In the genomic region with DNA sequence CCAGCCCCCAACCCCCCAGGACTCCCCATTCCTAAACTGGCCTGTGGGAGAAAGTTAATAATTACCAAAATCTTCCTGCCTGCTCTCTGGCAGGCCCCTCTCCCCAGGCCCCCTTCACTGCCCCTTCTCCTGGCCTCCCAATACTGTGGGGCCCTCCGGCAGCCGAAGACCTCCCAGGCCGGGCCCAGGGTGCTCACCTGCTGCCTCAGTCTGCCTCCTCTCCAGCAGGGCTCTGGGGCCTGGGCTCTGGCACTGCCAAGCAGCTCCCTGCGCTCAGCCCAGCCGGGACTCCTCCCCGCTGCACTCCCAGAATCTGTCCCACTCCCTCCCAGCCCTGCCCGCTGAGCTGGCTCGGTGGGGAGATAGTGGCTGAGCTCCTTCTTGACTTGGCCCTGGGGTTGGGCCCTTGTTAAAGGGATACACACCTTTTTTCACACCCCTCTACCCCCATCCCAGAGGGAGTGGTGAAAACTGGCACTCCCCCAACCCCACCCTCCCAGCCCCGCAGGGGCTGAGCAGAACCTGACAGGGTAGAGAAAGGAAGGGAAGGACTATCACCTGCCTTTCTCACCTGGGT, we compare ENCODE assay signal across 1 cellular context.
TF ChIP-seq lines count a peak whose summit lies in the region.

A gene with protein sequence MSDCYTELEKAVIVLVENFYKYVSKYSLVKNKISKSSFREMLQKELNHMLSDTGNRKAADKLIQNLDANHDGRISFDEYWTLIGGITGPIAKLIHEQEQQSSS (minus strand): TSS at position 383 of the 577 bp plus-strand sequence. CDS start 4,986 bp downstream, outside the sequence.

TF ChIP-seq in HepG2, 621 proteins besides CTCF, POLR2A, EP300 and RAD21 (continued from another document and continues in another):
- TF ChIP-seq NR2C2 (CRISPR knock-in tag; IDR thresholded peaks at IDR 0.05; ENCODE audit: borderline replicate concordance) (peak; percentile 37), ZNF629 (CRISPR knock-in tag; conservative IDR thresholded peaks at IDR 0.05) (0 out of 2 replicates have a peak, but pooled peaks have one; percentile 12), ZNF543 (CRISPR knock-in tag; IDR thresholded peaks at IDR 0.05) (peak; percentile 89), ZNF768 (CRISPR knock-in tag; IDR thresholded peaks at IDR 0.05) (no peak), ZSCAN25 (CRISPR knock-in tag; IDR thresholded peaks at IDR 0.05) (no peak), RBM39 (IDR thresholded peaks at IDR 0.05; ENCODE audit: low read depth, low read length, poor library complexity, severe bottlenecking) (peak; percentile 75), ZNF34 (CRISPR knock-in tag; IDR thresholded peaks at IDR 0.05; ENCODE audit: borderline replicate concordance) (0 out of 2 replicates have a peak, but pooled peaks have one; percentile 70), NFKB2 (CRISPR knock-in tag; IDR thresholded peaks at IDR 0.05; ENCODE audit: borderline replicate concordance) (0 out of 2 replicates have a peak, but pooled peaks have one; percentile 48), HNRNPLL (IDR thresholded peaks at IDR 0.05; ENCODE audit: low read depth, low read length, poor library complexity, severe bottlenecking) (peak; percentile 36), FOXK2 (IDR thresholded peaks at IDR 0.05) (no peak), ZNF850 (CRISPR knock-in tag; conservative IDR thresholded peaks at IDR 0.05) (no peak), ZNF678 (CRISPR knock-in tag; IDR thresholded peaks at IDR 0.05) (0 out of 2 replicates have a peak, but pooled peaks have one; percentile 67), ZNF782 (CRISPR knock-in tag; IDR thresholded peaks at IDR 0.05; ENCODE audit: borderline replicate concordance) (peak; percentile 63; the same call in 1 of the 2 replicates), ARNTL (CRISPR knock-in tag; IDR thresholded peaks at IDR 0.05) (0 out of 2 replicates have a peak, but pooled peaks have one; percentile 43), GTF3A (CRISPR knock-in tag; conservative IDR thresholded peaks at IDR 0.05) (peak; percentile 65; the same call in 1 of the 2 replicates), MEF2D (CRISPR knock-in tag; IDR thresholded peaks at IDR 0.05) (0 out of 2 replicates have a peak, but pooled peaks have one; percentile 22), HNRNPL (IDR thresholded peaks at IDR 0.05; ENCODE audit: low read depth, low read length) (peak; percentile 79; the same call in 1 of the 2 replicates), ZNF549 (CRISPR knock-in tag; IDR thresholded peaks at IDR 0.05) (no peak), BORCS8-MEF2B (CRISPR knock-in tag; IDR thresholded peaks at IDR 0.05) (0 out of 2 replicates have a peak, but pooled peaks have one; percentile 19), PHF5A (CRISPR knock-in tag; IDR thresholded peaks at IDR 0.05; ENCODE audit: low read depth, unreplicated experiment) (no peak), TBP (CRISPR knock-in tag; IDR thresholded peaks at IDR 0.05) (no peak), ZNF605 (CRISPR knock-in tag; IDR thresholded peaks at IDR 0.05) (0 out of 2 replicates have a peak, but pooled peaks have one; percentile 37), IRF2 (CRISPR knock-in tag; IDR thresholded peaks at IDR 0.05) (0 out of 2 replicates have a peak, but pooled peaks have one; percentile 20), ZSCAN29 (CRISPR knock-in tag; conservative IDR thresholded peaks at IDR 0.05) (0 out of 2 replicates have a peak, but pooled peaks have one; percentile 35), POLR2AphosphoS5 (IDR thresholded peaks at IDR 0.05; ENCODE audit: low read depth, low read length) (peak; percentile 66), TCF12 (IDR thresholded peaks at IDR 0.05) (no peak), TCF12 (CRISPR knock-in tag; IDR thresholded peaks at IDR 0.05) (no peak), TRIM24 (CRISPR knock-in tag; IDR thresholded peaks at IDR 0.05) (no peak), ZNF749 (CRISPR knock-in tag; IDR thresholded peaks at IDR 0.05; ENCODE audit: borderline replicate concordance) (no peak), AGO2 (optimal IDR thresholded peaks at IDR 0.05; ENCODE audit: low read depth, low read length) (peak; percentile 32), KDM6A (CRISPR knock-in tag; IDR thresholded peaks at IDR 0.05; ENCODE audit: low read depth) (0 out of 2 replicates have a peak, but pooled peaks have one; percentile 21), SP2 (CRISPR knock-in tag; IDR thresholded peaks at IDR 0.05) (no peak), ZNF788 (CRISPR knock-in tag; IDR thresholded peaks at IDR 0.05; ENCODE audit: borderline replicate concordance) (no peak), MIXL1 (CRISPR knock-in tag; IDR thresholded peaks at IDR 0.05) (0 out of 2 replicates have a peak, but pooled peaks have one; percentile 19)
- TF ChIP-seq, protein P1, sequence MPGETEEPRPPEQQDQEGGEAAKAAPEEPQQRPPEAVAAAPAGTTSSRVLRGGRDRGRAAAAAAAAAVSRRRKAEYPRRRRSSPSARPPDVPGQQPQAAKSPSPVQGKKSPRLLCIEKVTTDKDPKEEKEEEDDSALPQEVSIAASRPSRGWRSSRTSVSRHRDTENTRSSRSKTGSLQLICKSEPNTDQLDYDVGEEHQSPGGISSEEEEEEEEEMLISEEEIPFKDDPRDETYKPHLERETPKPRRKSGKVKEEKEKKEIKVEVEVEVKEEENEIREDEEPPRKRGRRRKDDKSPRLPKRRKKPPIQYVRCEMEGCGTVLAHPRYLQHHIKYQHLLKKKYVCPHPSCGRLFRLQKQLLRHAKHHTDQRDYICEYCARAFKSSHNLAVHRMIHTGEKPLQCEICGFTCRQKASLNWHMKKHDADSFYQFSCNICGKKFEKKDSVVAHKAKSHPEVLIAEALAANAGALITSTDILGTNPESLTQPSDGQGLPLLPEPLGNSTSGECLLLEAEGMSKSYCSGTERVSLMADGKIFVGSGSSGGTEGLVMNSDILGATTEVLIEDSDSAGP (CRISPR knock-in tag; IDR thresholded peaks at IDR 0.05; ENCODE audit: borderline replicate concordance): peak; percentile 98
- TF ChIP-seq, protein P2, sequence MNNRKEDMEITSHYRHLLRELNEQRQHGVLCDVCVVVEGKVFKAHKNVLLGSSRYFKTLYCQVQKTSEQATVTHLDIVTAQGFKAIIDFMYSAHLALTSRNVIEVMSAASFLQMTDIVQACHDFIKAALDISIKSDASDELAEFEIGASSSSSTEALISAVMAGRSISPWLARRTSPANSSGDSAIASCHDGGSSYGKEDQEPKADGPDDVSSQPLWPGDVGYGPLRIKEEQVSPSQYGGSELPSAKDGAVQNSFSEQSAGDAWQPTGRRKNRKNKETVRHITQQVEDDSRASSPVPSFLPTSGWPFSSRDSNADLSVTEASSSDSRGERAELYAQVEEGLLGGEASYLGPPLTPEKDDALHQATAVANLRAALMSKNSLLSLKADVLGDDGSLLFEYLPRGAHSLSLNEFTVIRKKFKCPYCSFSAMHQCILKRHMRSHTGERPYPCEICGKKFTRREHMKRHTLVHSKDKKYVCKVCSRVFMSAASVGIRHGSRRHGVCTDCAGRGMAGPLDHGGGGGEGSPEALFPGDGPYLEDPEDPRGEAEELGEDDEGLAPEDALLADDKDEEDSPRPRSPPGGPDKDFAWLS (CRISPR knock-in tag; IDR thresholded peaks at IDR 0.05; ENCODE audit: borderline replicate concordance): 0 out of 2 replicates have a peak, but pooled peaks have one; percentile 37
- TF ChIP-seq, protein P3, sequence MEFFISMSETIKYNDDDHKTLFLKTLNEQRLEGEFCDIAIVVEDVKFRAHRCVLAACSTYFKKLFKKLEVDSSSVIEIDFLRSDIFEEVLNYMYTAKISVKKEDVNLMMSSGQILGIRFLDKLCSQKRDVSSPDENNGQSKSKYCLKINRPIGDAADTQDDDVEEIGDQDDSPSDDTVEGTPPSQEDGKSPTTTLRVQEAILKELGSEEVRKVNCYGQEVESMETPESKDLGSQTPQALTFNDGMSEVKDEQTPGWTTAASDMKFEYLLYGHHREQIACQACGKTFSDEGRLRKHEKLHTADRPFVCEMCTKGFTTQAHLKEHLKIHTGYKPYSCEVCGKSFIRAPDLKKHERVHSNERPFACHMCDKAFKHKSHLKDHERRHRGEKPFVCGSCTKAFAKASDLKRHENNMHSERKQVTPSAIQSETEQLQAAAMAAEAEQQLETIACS (CRISPR knock-in tag; IDR thresholded peaks at IDR 0.05): no peak
- TF ChIP-seq, protein P4, sequence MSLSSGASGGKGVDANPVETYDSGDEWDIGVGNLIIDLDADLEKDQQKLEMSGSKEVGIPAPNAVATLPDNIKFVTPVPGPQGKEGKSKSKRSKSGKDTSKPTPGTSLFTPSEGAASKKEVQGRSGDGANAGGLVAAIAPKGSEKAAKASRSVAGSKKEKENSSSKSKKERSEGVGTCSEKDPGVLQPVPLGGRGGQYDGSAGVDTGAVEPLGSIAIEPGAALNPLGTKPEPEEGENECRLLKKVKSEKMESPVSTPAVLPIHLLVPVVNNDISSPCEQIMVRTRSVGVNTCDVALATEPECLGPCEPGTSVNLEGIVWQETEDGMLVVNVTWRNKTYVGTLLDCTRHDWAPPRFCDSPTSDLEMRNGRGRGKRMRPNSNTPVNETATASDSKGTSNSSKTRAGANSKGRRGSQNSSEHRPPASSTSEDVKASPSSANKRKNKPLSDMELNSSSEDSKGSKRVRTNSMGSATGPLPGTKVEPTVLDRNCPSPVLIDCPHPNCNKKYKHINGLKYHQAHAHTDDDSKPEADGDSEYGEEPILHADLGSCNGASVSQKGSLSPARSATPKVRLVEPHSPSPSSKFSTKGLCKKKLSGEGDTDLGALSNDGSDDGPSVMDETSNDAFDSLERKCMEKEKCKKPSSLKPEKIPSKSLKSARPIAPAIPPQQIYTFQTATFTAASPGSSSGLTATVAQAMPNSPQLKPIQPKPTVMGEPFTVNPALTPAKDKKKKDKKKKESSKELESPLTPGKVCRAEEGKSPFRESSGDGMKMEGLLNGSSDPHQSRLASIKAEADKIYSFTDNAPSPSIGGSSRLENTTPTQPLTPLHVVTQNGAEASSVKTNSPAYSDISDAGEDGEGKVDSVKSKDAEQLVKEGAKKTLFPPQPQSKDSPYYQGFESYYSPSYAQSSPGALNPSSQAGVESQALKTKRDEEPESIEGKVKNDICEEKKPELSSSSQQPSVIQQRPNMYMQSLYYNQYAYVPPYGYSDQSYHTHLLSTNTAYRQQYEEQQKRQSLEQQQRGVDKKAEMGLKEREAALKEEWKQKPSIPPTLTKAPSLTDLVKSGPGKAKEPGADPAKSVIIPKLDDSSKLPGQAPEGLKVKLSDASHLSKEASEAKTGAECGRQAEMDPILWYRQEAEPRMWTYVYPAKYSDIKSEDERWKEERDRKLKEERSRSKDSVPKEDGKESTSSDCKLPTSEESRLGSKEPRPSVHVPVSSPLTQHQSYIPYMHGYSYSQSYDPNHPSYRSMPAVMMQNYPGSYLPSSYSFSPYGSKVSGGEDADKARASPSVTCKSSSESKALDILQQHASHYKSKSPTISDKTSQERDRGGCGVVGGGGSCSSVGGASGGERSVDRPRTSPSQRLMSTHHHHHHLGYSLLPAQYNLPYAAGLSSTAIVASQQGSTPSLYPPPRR (CRISPR knock-in tag; IDR thresholded peaks at IDR 0.05; ENCODE audit: borderline replicate concordance): peak; percentile 59; the same call in 1 of the 2 replicates
- TF ChIP-seq, protein P5, sequence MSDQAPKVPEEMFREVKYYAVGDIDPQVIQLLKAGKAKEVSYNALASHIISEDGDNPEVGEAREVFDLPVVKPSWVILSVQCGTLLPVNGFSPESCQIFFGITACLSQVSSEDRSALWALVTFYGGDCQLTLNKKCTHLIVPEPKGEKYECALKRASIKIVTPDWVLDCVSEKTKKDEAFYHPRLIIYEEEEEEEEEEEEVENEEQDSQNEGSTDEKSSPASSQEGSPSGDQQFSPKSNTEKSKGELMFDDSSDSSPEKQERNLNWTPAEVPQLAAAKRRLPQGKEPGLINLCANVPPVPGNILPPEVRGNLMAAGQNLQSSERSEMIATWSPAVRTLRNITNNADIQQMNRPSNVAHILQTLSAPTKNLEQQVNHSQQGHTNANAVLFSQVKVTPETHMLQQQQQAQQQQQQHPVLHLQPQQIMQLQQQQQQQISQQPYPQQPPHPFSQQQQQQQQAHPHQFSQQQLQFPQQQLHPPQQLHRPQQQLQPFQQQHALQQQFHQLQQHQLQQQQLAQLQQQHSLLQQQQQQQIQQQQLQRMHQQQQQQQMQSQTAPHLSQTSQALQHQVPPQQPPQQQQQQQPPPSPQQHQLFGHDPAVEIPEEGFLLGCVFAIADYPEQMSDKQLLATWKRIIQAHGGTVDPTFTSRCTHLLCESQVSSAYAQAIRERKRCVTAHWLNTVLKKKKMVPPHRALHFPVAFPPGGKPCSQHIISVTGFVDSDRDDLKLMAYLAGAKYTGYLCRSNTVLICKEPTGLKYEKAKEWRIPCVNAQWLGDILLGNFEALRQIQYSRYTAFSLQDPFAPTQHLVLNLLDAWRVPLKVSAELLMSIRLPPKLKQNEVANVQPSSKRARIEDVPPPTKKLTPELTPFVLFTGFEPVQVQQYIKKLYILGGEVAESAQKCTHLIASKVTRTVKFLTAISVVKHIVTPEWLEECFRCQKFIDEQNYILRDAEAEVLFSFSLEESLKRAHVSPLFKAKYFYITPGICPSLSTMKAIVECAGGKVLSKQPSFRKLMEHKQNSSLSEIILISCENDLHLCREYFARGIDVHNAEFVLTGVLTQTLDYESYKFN (CRISPR knock-in tag; conservative IDR thresholded peaks at IDR 0.05): peak; percentile 93
- TF ChIP-seq, protein P6, sequence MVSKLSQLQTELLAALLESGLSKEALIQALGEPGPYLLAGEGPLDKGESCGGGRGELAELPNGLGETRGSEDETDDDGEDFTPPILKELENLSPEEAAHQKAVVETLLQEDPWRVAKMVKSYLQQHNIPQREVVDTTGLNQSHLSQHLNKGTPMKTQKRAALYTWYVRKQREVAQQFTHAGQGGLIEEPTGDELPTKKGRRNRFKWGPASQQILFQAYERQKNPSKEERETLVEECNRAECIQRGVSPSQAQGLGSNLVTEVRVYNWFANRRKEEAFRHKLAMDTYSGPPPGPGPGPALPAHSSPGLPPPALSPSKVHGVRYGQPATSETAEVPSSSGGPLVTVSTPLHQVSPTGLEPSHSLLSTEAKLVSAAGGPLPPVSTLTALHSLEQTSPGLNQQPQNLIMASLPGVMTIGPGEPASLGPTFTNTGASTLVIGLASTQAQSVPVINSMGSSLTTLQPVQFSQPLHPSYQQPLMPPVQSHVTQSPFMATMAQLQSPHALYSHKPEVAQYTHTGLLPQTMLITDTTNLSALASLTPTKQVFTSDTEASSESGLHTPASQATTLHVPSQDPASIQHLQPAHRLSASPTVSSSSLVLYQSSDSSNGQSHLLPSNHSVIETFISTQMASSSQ (IDR thresholded peaks at IDR 0.05; ENCODE audit: low read depth): peak; percentile 94
- TF ChIP-seq, protein P6 (CRISPR knock-in tag; IDR thresholded peaks at IDR 0.05; ENCODE audit: borderline replicate concordance): peak; percentile 96
